Comparison of ENCODE assay signal across 1 cellular context in genomic region chr3:61560452-61561373, GRCh38.
A peak's percentile ranks its signal among the peaks of the same experiment; 100 is the strongest.
TF ChIP-seq lines count a peak whose summit lies in the region.

No MANE protein-coding gene starts in this region.

TF ChIP-seq in SK-N-SH, 30 proteins besides CTCF, POLR2A, EP300 and RAD21 (continued from another document):
- TF ChIP-seq TCF12 (IDR thresholded peaks at IDR 0.05) (peak; percentile 26; the same call in 1 of the 2 replicates), GATA2 (CRISPR knock-in tag; IDR thresholded peaks at IDR 0.05) (no peak)
